14 cellular contexts compared by ENCODE assay signal in the genomic region with DNA sequence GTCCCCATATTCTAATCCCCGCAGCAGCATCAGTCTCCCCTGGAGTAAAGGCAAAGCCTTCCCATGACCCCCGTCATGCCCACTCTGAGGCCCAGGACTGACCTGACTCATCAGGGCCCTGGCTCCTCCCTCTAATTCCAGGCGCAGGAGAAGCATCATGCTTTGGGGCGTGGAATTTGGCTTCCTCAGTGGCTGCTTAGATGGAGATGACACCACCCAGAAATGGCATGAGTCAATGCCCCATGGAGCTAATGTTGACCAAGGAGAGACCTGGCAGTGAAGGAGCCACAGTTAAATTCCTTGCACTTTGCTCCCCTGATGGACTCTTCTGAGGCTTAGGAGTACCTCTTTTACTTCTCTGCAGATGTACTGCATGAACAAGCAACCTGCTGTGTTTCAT.
DNase-seq lines count a peak whose midpoint lies in the region; ATAC-seq and TF ChIP-seq lines count a peak whose summit lies in the region.
"Had no signal": no experiment of that assay in that cellular context is flagged by ENCODE, and none has a peak within 500 bp of the region (broad histone marks: within the 10 kb centered on the region; RNA-seq: fewer than 3 reads in every experiment).

No MANE protein-coding gene starts in this region.

- no peaks in the 10 kb centered on the region for H3K36me3 ChIP-seq in HCT116 (ENCODE audit: control insufficient read depth in 1 of 2, insufficient read depth in 2 of 2, low read length in 2 of 2)
- H3K36me3 ChIP-seq in HAP-1 (replicated peaks): no peaks in the 10 kb centered on the region

- H3K4me1 ChIP-seq in HCT116 (ENCODE audit: control insufficient read depth in 1 of 2, insufficient read depth in 2 of 2, low read length in 2 of 2) (peaks cover 0 to 7% of the 10 kb centered on the region in 2 experiments; a peak in 2 of 4 replicates), HAP-1 (no peaks in the 10 kb centered on the region)

- POLR2A ChIA-PET in HCT116 (lab: Charles Lee): no interaction called here

- no peak for TF ChIP-seq POLR2A in HCT116 (IDR thresholded peaks at IDR 0.05; ENCODE audit: borderline replicate concordance, extremely low read depth, insufficient read depth, insufficient read length)

- H3K79me2 ChIP-seq in HCT116 (ENCODE audit: insufficient read depth, low read length): no peaks in the 10 kb centered on the region

- no peaks in the 10 kb centered on the region for H3K9me3 ChIP-seq in HCT116 (ENCODE audit: control insufficient read depth in 1 of 2, insufficient read depth in 1 of 2, low read depth in 1 of 2, low read length in 2 of 2)
- H3K9me3 ChIP-seq in HAP-1: no peaks in the 10 kb centered on the region

- H3K4me3 ChIP-seq in HCT116 (replicated peaks in 1 of 2; ENCODE audit: low read depth in 1 of 2, low read length in 2 of 2) (no peak overlapping the region), fibroblast of the aortic adventitia (ENCODE audit: low read depth, low read length) (no peak overlapping the region), HAP-1 (no peak overlapping the region)
- H3K4me3 ChIP-seq: dorsolateral prefrontal cortex had no signal

- no peaks in the 10 kb centered on the region for H4K20me1 ChIP-seq in HCT116 (ENCODE audit: insufficient read depth)

- BruUV-seq in HCT116 (replicated peaks; lab: Mats Ljungman, UMichigan): no TSS peak

- peak; percentile 21 for DNase-seq in AG08396 (ENCODE audit: low spot score)
- DNase-seq in HCT116 (ENCODE audit: low read depth, low spot score): no peak
- DNase-seq in T1000 (lab: John Stamatoyannopoulos, UW): peak; percentile 73
- peak; percentile 42 for DNase-seq in fibroblast of the aortic adventitia (ENCODE audit: low read depth)
- no peak for DNase-seq in HAP-1 (ENCODE audit: low spot score in 2 of 2)
- no peak for DNase-seq in anterior cingulate cortex (lab: John Stamatoyannopoulos, UW)
- no peak for DNase-seq in iPS-NIHi7 (ENCODE audit: extremely low spot score)
- no peak for DNase-seq in Kasumi-1 (lab: John Stamatoyannopoulos, UW)
- DNase-seq: activated effector memory CD4-positive, alpha-beta T cell treated with anti-CD3 and anti-CD28 coated beads, Interleukin-2, amount 50 U/mL, for 16 hours; DMS153; dorsolateral prefrontal cortex; foreskin melanocyte; NCI-H1436; nephron progenitor cell had no signal

- 0 out of 2 replicates have a peak overlapping the region, but pooled peaks have one; percentile 17 for H3K4me2 ChIP-seq in HCT116 (ENCODE audit: low read length)

- H3K9me2 ChIP-seq in HCT116 (ENCODE audit: insufficient read depth): no peaks in the 10 kb centered on the region

- in situ Hi-C loops in HAP-1 (cut with MboI; ENCODE audit: low sequenced_read_pairs): no loop called here

- no peak for TF ChIP-seq RAD21 in HCT116 (IDR thresholded peaks at IDR 0.05; ENCODE audit: low read depth)

- no peak for TF ChIP-seq CTCF in HCT116 (IDR thresholded peaks at IDR 0.05 in 2 of 3, conservative IDR thresholded peaks at IDR 0.05 in 1 of 3; ENCODE audit: borderline replicate concordance in 1 of 3, insufficient read depth in 1 of 3, low read depth in 2 of 3, low read length in 2 of 3)
- TF ChIP-seq CTCF in fibroblast of the aortic adventitia (IDR thresholded peaks at IDR 0.05; ENCODE audit: insufficient read depth, low read length): no peak

- H3K9ac ChIP-seq in HCT116 (ENCODE audit: low read length): no peak overlapping the region

- no peak overlapping the region for H2AFZ ChIP-seq in HCT116 (ENCODE audit: low read depth, low read length, poor library complexity, severe bottlenecking)

- RAD21 ChIA-PET in HCT116 (lab: Charles Lee; ENCODE audit: low non-redundant PET in 1 of 2, low total read pairs in 2 of 2, uncharacterized antibody in 2 of 2, unreplicated experiment in 2 of 2): no interaction called here

- intact Hi-C loops in HCT116 (cut with micrococcal nuclease): no loop called here

- H3K27ac ChIP-seq in HCT116 (ENCODE audit: low read depth, low read length): no peak overlapping the region
- H3K27ac ChIP-seq: dorsolateral prefrontal cortex had no signal

- H3K27me3 ChIP-seq in HCT116 (ENCODE audit: insufficient read depth, low read length) (no peaks in the 10 kb centered on the region), HAP-1 (ENCODE audit: low read depth) (no peaks in the 10 kb centered on the region)

- ATAC-seq in HCT116: peak; percentile 65; the same call in 1 of the 2 replicates

- CTCF ChIA-PET in HCT116 (lab: Charles Lee): interaction anchor here (1.0 kb wide), 1 partner anchor 32 kb away, joined by 3 read pairs; no protein-coding TSS in a partner anchor

TF ChIP-seq in HCT116, 20 proteins besides CTCF, POLR2A, EP300 and RAD21:
- no peak for TF ChIP-seq EGR1 (IDR thresholded peaks at IDR 0.05; ENCODE audit: low read depth)
- no peak for TF ChIP-seq CBX3 (IDR thresholded peaks at IDR 0.05; ENCODE audit: low read depth)
- TF ChIP-seq ZNF274 (IDR thresholded peaks at IDR 0.05; ENCODE audit: low read depth, low read length): no peak
- TF ChIP-seq ZFX (IDR thresholded peaks at IDR 0.05): no peak
- TF ChIP-seq EZH2 (IDR thresholded peaks at IDR 0.05): no peak
- TF ChIP-seq FOSL1 (IDR thresholded peaks at IDR 0.05; ENCODE audit: low read depth): no peak
- no peak for TF ChIP-seq TCF7L2 (IDR thresholded peaks at IDR 0.05; ENCODE audit: borderline replicate concordance, extremely low read depth, insufficient read depth, insufficient read length)
- TF ChIP-seq JUND (IDR thresholded peaks at IDR 0.05): no peak
- TF ChIP-seq YY1 (IDR thresholded peaks at IDR 0.05; ENCODE audit: extremely low read depth, insufficient replicate concordance, low read depth, low read length): no peak
- TF ChIP-seq, protein P1, sequence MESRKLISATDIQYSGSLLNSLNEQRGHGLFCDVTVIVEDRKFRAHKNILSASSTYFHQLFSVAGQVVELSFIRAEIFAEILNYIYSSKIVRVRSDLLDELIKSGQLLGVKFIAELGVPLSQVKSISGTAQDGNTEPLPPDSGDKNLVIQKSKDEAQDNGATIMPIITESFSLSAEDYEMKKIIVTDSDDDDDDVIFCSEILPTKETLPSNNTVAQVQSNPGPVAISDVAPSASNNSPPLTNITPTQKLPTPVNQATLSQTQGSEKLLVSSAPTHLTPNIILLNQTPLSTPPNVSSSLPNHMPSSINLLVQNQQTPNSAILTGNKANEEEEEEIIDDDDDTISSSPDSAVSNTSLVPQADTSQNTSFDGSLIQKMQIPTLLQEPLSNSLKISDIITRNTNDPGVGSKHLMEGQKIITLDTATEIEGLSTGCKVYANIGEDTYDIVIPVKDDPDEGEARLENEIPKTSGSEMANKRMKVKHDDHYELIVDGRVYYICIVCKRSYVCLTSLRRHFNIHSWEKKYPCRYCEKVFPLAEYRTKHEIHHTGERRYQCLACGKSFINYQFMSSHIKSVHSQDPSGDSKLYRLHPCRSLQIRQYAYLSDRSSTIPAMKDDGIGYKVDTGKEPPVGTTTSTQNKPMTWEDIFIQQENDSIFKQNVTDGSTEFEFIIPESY (IDR thresholded peaks at IDR 0.05; ENCODE audit: extremely low read depth, insufficient replicate concordance, low read length): no peak
- TF ChIP-seq CEBPB (IDR thresholded peaks at IDR 0.05; ENCODE audit: low read depth): no peak
- TF ChIP-seq, protein P2, sequence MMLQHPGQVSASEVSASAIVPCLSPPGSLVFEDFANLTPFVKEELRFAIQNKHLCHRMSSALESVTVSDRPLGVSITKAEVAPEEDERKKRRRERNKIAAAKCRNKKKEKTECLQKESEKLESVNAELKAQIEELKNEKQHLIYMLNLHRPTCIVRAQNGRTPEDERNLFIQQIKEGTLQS (IDR thresholded peaks at IDR 0.05): no peak
- no peak for TF ChIP-seq SIN3A (IDR thresholded peaks at IDR 0.05; ENCODE audit: low read depth)
- TF ChIP-seq ELF1 (IDR thresholded peaks at IDR 0.05; ENCODE audit: borderline replicate concordance, low read depth): no peak
- TF ChIP-seq, protein P3, sequence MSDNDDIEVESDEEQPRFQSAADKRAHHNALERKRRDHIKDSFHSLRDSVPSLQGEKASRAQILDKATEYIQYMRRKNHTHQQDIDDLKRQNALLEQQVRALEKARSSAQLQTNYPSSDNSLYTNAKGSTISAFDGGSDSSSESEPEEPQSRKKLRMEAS (IDR thresholded peaks at IDR 0.05): no peak
- TF ChIP-seq SRF (IDR thresholded peaks at IDR 0.05; ENCODE audit: low read depth): no peak
- TF ChIP-seq SP1 (IDR thresholded peaks at IDR 0.05; ENCODE audit: low read depth): no peak
- TF ChIP-seq POLR2AphosphoS5 (IDR thresholded peaks at IDR 0.05; ENCODE audit: low read depth, low read length): no peak
- TF ChIP-seq EZH2phosphoT487 (IDR thresholded peaks at IDR 0.05; ENCODE audit: borderline replicate concordance): no peak

Comparison
In these comparisons a context has a peak if more than half of its experiments do, and no peak if none do; other contexts are left out.
1. DNase-seq: peak in AG08396 (single experiment), T1000 (single experiment) and fibroblast of the aortic adventitia (single experiment); none in HCT116 (single experiment), HAP-1 (0 of 2), anterior cingulate cortex (0 of 58), iPS-NIHi7 (single experiment) and Kasumi-1 (0 of 2).